9 cellular contexts compared by ENCODE assay signal in genomic region chr5:1004598-1005361, GRCh38. TPM values are rescaled to one million over a fixed set of nuclear protein-coding genes. Genes with fewer than 3 reads are reported as not detected.
DNase-seq lines count a peak whose midpoint lies in the region; ATAC-seq lines count a peak whose summit lies in the region.
"Had no signal": no experiment of that assay in that cellular context is flagged by ENCODE, and none has a peak within 500 bp of the region (broad histone marks: within the 10 kb centered on the region; RNA-seq: fewer than 3 reads in every experiment).

No MANE protein-coding gene starts in this region.

- peak overlapping the region; percentile 74 for H3K4me3 Mint-ChIP-seq in activated CD4-positive, alpha-beta T cell treated with anti-CD3 and anti-CD28 coated beads, Interleukin-2, amount 10 ng/mL, durations not matched to agents 24 days and 14 days
- peak overlapping the region; percentile 66 to 86 for H3K4me3 Mint-ChIP-seq in stimulated activated naive CD8-positive, alpha-beta T cell treated with anti-CD3 and anti-CD28 coated beads, Interleukin-15, amount 100 ng/mL, for 72 hours

- H3K36me3 Mint-ChIP-seq in activated CD4-positive, alpha-beta T cell treated with anti-CD3 and anti-CD28 coated beads, Interleukin-2, amount 10 ng/mL, durations not matched to agents 24 days and 14 days (ENCODE audit: low read depth) = no peaks in the 10 kb centered on the region

- peak overlapping the region; percentile 44 for H3K4me3 ChIP-seq in Jurkat, Clone E6-1 (ENCODE audit: low read length)

- peaks cover 41% of the 10 kb centered on the region for H3K27me3 Mint-ChIP-seq in activated CD4-positive, alpha-beta T cell treated with anti-CD3 and anti-CD28 coated beads, Interleukin-2, amount 10 ng/mL, durations not matched to agents 24 days and 14 days
- peaks cover 81% of the 10 kb centered on the region for H3K27me3 Mint-ChIP-seq in stimulated activated naive CD8-positive, alpha-beta T cell treated with anti-CD3 and anti-CD28 coated beads, Interleukin-15, amount 100 ng/mL, for 72 hours

- intact Hi-C loops in activated CD4-positive, alpha-beta T cell treated with anti-CD3 and anti-CD28 coated beads, Interleukin-2, amount 10 ng/mL, durations not matched to agents 24 days and 14 days (cut with micrococcal nuclease) = loop anchor here (5.0 kb wide), 2 partner anchors 42 to 103 kb away; no protein-coding TSS in a partner anchor

- no peak overlapping the region for H3K27ac Mint-ChIP-seq in activated CD4-positive, alpha-beta T cell treated with anti-CD3 and anti-CD28 coated beads, Interleukin-2, amount 10 ng/mL, durations not matched to agents 24 days and 14 days
- no peak overlapping the region for H3K27ac Mint-ChIP-seq in stimulated activated naive CD8-positive, alpha-beta T cell treated with anti-CD3 and anti-CD28 coated beads, Interleukin-15, amount 100 ng/mL, for 72 hours

- H3K9me3 Mint-ChIP-seq in activated CD4-positive, alpha-beta T cell treated with anti-CD3 and anti-CD28 coated beads, Interleukin-2, amount 10 ng/mL, durations not matched to agents 24 days and 14 days = no peaks in the 10 kb centered on the region
- H3K9me3 Mint-ChIP-seq in stimulated activated naive CD8-positive, alpha-beta T cell treated with anti-CD3 and anti-CD28 coated beads, Interleukin-15, amount 100 ng/mL, for 72 hours = no peaks in the 10 kb centered on the region

- peak; percentile 47 for ATAC-seq in stimulated activated naive CD8-positive, alpha-beta T cell treated with anti-CD3 and anti-CD28 coated beads, Interleukin-15, amount 100 ng/mL, for 72 hours
- ATAC-seq in GM18511 (IDR thresholded peaks at IDR 0.05; ENCODE audit: unreplicated experiment) = no peak
- no peak for ATAC-seq in HG03095 (IDR thresholded peaks at IDR 0.05; ENCODE audit: unreplicated experiment)

- DNase-seq in COLO668 (lab: John Stamatoyannopoulos, UW; ENCODE audit: unreplicated experiment) (peak; percentile 69), lung microvascular endothelial cell (ENCODE audit: low read depth in 2 of 2) (peak; percentile 41 to 75)
- DNase-seq in Jurkat, Clone E6-1 (ENCODE audit: low read depth, low spot score) = peak; percentile 60
- peak; percentile 86 for DNase-seq in activated CD4-positive, alpha-beta T cell treated with anti-CD3 and anti-CD28 coated beads, Interleukin-2, amount 10 ng/mL, durations not matched to agents 24 days and 14 days
- DNase-seq in effector CD8-positive, alpha-beta T cell (lab: John Stamatoyannopoulos, UW) = peak; percentile 21
- DNase-seq in stimulated activated naive CD8-positive, alpha-beta T cell treated with anti-CD3 and anti-CD28 coated beads, Interleukin-15, amount 100 ng/mL, for 72 hours = peak in 1 of 2 donors; percentile 40

- H3K4me1 Mint-ChIP-seq in activated CD4-positive, alpha-beta T cell treated with anti-CD3 and anti-CD28 coated beads, Interleukin-2, amount 10 ng/mL, durations not matched to agents 24 days and 14 days = peaks cover 9% of the 10 kb centered on the region
- H3K4me1 Mint-ChIP-seq in stimulated activated naive CD8-positive, alpha-beta T cell treated with anti-CD3 and anti-CD28 coated beads, Interleukin-15, amount 100 ng/mL, for 72 hours = peaks cover 59% of the 10 kb centered on the region

RNA-seq across cellular contexts. Expression of gene NKD2, which starts 3.8 kb away (rescaled TPM):
- polyA plus RNA-seq in Jurkat, Clone E6-1 (2012; ENCODE audit: insufficient read depth, insufficient read length) = 176 TPM
- total RNA-seq in activated CD4-positive, alpha-beta T cell treated with anti-CD3 and anti-CD28 coated beads, Interleukin-2, amount 10 ng/mL, durations not matched to agents 24 days and 14 days = 3.3 and 4.0 TPM in 2 replicates
- 0.22 and 0.79 TPM in 2 replicates for total RNA-seq in lung microvascular endothelial cell
- total RNA-seq: HT1080 had no signal
